ENCODE assay signal across 8 cellular contexts in the genomic region with DNA sequence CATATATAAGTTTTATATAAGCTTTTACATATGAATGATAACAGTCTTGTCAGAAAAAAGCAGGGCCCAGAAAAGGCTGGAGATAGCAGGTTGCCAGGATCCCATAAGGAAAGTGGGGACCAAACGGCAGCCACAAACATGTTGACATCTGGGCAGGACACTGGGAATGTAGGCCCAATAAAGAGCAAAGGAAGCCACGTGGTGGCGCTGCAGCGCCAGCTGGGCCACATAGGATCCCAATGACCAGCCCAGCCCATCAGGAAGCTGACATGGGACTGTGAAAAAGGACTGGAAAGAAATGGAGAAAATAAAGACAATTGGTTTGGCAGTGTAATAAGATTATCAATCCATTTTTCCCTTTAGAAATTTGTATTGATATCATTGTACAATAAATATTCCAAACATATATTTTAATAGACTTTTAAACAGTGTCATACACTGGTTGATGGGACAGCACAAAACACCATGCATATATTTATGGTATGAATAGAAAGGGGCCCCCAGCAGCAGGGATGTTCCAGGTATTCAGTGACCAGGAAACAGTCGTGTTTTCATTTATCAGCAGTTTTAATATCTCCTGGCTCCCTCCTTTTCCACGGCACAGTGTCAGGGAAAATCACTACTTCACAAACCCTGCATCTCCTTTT.
DNase-seq lines count a peak whose midpoint lies in the region; ATAC-seq and TF ChIP-seq lines count a peak whose summit lies in the region.

No MANE protein-coding gene starts in this region.

- H3K27me3 ChIP-seq in MG63 (no peaks in the 10 kb centered on the region), neural cell (ENCODE audit: insufficient read depth, low read depth, low read length) (no peaks in the 10 kb centered on the region)

- H3K9me2 ChIP-seq in neural cell (ENCODE audit: insufficient read depth, low read length): no peaks in the 10 kb centered on the region

- H2AFZ ChIP-seq in neural cell (ENCODE audit: low read depth, low read length): no peak overlapping the region

- no peak overlapping the region for H3K4me3 ChIP-seq in MG63
- H3K4me3 ChIP-seq in neural cell (ENCODE audit: low read length): no peak overlapping the region

- H3K9ac ChIP-seq in neural cell (ENCODE audit: low read length): no peak overlapping the region

- no peaks in the 10 kb centered on the region for H3K9me3 ChIP-seq in MG63
- no peaks in the 10 kb centered on the region for H3K9me3 ChIP-seq in neural cell (ENCODE audit: low read length)

- TF ChIP-seq RAD21 in neural cell (conservative IDR thresholded peaks at IDR 0.05): peak; percentile 77

- H4K20me1 ChIP-seq in neural cell (ENCODE audit: insufficient read depth): no peaks in the 10 kb centered on the region

- ATAC-seq in GM19351 (IDR thresholded peaks at IDR 0.05; ENCODE audit: unreplicated experiment): peak; percentile 63

- H3F3A ChIP-seq in neural cell (ENCODE audit: insufficient read depth, low read length, poor library complexity, severe bottlenecking): peaks cover 1% of the 10 kb centered on the region

- no peaks in the 10 kb centered on the region for H3K79me2 ChIP-seq in neural cell (replicated peaks; ENCODE audit: insufficient read depth, low read length)

- peak; percentile 23 for DNase-seq in CD1c-positive myeloid dendritic cell (ENCODE audit: extremely low spot score)
- DNase-seq in MG63: peak; percentile 65
- DNase-seq in SHP77 treated with DMSO at 0.1 percent for 48 hours (lab: John Stamatoyannopoulos, UW): peak; percentile 36
- DNase-seq in fibroblast of gingiva (ENCODE audit: low read depth): peak; percentile 66
- DNase-seq in cerebellar nuclear complex (lab: John Stamatoyannopoulos, UW): no peak
- DNase-seq in occipital lobe (lab: John Stamatoyannopoulos, UW): no peak

- H3K27ac ChIP-seq in neural cell (ENCODE audit: low read length): no peak overlapping the region

- H3K36me3 ChIP-seq in MG63 (no peaks in the 10 kb centered on the region), neural cell (ENCODE audit: insufficient read depth, low read length) (no peaks in the 10 kb centered on the region)

- no peak overlapping the region for H3K4me2 ChIP-seq in neural cell (ENCODE audit: low read length)

- TF ChIP-seq EP300 in neural cell (conservative IDR thresholded peaks at IDR 0.05; ENCODE audit: poor library complexity, severe bottlenecking): no peak

- TF ChIP-seq CTCF in neural cell (IDR thresholded peaks at IDR 0.05; ENCODE audit: poor library complexity, severe bottlenecking): peak; percentile 64

TF ChIP-seq in neural cell, 6 proteins besides CTCF, POLR2A, EP300 and RAD21:
- TF ChIP-seq MXI1 (conservative IDR thresholded peaks at IDR 0.05; ENCODE audit: poor library complexity, severe bottlenecking): no peak
- TF ChIP-seq SMC3 (conservative IDR thresholded peaks at IDR 0.05; ENCODE audit: poor library complexity): peak; percentile 75
- TF ChIP-seq POLR2AphosphoS5 (IDR thresholded peaks at IDR 0.05): no peak
- no peak for TF ChIP-seq TAF1 (IDR thresholded peaks at IDR 0.05; ENCODE audit: low read depth)
- TF ChIP-seq, protein P1, sequence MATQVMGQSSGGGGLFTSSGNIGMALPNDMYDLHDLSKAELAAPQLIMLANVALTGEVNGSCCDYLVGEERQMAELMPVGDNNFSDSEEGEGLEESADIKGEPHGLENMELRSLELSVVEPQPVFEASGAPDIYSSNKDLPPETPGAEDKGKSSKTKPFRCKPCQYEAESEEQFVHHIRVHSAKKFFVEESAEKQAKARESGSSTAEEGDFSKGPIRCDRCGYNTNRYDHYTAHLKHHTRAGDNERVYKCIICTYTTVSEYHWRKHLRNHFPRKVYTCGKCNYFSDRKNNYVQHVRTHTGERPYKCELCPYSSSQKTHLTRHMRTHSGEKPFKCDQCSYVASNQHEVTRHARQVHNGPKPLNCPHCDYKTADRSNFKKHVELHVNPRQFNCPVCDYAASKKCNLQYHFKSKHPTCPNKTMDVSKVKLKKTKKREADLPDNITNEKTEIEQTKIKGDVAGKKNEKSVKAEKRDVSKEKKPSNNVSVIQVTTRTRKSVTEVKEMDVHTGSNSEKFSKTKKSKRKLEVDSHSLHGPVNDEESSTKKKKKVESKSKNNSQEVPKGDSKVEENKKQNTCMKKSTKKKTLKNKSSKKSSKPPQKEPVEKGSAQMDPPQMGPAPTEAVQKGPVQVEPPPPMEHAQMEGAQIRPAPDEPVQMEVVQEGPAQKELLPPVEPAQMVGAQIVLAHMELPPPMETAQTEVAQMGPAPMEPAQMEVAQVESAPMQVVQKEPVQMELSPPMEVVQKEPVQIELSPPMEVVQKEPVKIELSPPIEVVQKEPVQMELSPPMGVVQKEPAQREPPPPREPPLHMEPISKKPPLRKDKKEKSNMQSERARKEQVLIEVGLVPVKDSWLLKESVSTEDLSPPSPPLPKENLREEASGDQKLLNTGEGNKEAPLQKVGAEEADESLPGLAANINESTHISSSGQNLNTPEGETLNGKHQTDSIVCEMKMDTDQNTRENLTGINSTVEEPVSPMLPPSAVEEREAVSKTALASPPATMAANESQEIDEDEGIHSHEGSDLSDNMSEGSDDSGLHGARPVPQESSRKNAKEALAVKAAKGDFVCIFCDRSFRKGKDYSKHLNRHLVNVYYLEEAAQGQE (IDR thresholded peaks at IDR 0.05; ENCODE audit: borderline replicate concordance): no peak
- no peak for TF ChIP-seq EZH2 (IDR thresholded peaks at IDR 0.05; ENCODE audit: borderline replicate concordance, insufficient read depth, low read length, poor library complexity, severe bottlenecking)

Comparison
In these comparisons a context has a peak if more than half of its experiments do, and no peak if none do; other contexts are left out.
1. DNase-seq: peak in CD1c-positive myeloid dendritic cell (single experiment), MG63 (single experiment), SHP77 treated with DMSO at 0.1 percent for 48 hours (single experiment) and fibroblast of gingiva (single experiment); none in cerebellar nuclear complex (0 of 2) and occipital lobe (single experiment).